8 cellular contexts compared by ENCODE assay signal in the genomic region with DNA sequence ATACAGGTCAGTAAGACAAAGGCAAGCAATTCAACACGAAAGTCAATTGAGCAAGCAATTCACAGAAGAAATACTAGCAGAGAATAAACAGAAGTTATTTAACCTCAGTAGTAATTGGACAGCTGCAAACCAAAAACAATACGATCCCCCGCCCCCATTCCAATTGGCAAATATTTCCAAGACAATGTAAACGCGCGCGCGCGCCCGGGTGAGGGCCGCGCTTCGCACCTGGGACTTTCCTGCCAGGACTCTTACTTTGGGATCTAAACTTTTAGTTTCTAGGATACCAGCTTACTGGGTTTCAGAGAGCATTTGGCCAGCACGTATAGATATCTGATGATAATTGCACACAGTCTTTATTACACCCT. TPM values are rescaled to one million over a fixed set of nuclear protein-coding genes. Genes with fewer than 3 reads are reported as not detected.
DNase-seq lines count a peak whose midpoint lies in the region; ATAC-seq, FAIRE-seq and TF ChIP-seq lines count a peak whose summit lies in the region.

No MANE protein-coding gene starts in this region.

- H2AFZ ChIP-seq in OCI-LY7 (ENCODE audit: low read length), result peak overlapping the region; percentile 54; the same call in 1 of the 2 replicates

- H4K20me1 ChIP-seq in OCI-LY7 (ENCODE audit: insufficient read depth, low read length), result no peaks in the 10 kb centered on the region

- H3K4me1 ChIP-seq in OCI-LY7 (ENCODE audit: insufficient read depth, low read length, poor library complexity, severe bottlenecking) (peaks cover 16% of the 10 kb centered on the region), tibial artery (peaks cover 0 to 22% (median 13%) of the 10 kb centered on the region in 4 donors)

- POLR2A ChIA-PET in BJ (lab: Charles Lee), result interaction anchor here (0.5 kb wide), 1 partner anchor 1680 kb away, joined by 7 read pairs; no protein-coding TSS in a partner anchor
- POLR2A ChIA-PET in HEK293T (lab: Yijun Ruan, JAX), result interaction anchor here (0.9 to 4.0 kb wide), 10 partner anchors 8 to 119 kb away, joined by 3 to 46 read pairs (median 4); partner anchors contain the start of genes HNRNPH1 and RUFY1
- POLR2A ChIA-PET in OCI-LY7 (lab: Charles Lee), result interaction anchor here (0.6 to 2.4 kb wide), 9 partner anchors 8 to 1441 kb away, joined by 3 to 16 read pairs (median 4); partner anchors contain the start of genes HNRNPH1 and RUFY1

- H3K79me2 ChIP-seq in OCI-LY7 (ENCODE audit: insufficient read depth, low read depth, low read length), result peaks cover 49% of the 10 kb centered on the region

- intact Hi-C loops in OCI-LY7 (cut with micrococcal nuclease; ENCODE audit: unreplicated experiment), result loop anchor here (1.0 kb wide), 1 partner anchor 15 kb away; no protein-coding TSS in a partner anchor
- intact Hi-C loops in tibial artery (cut with DNase I; ENCODE audit: low total_unique reads), result loop anchor here (10.0 kb wide), 1 partner anchor 1246 kb away; the partner anchor contains the start of gene MGAT1

- no peak for FAIRE-seq in GM12892 (lab: Jason Lieb, UNC)

- H3K9me2 ChIP-seq in OCI-LY7 (ENCODE audit: insufficient read depth, low read length), result no peaks in the 10 kb centered on the region

- CTCF ChIA-PET in BJ (lab: Yijun Ruan, JAX), result interaction anchor here (0.7 to 1.5 kb wide), 4 partner anchors 8 to 648 kb away, joined by 3 to 4 read pairs (median 3); partner anchors contain the start of gene RUFY1
- CTCF ChIA-PET in HEK293T (lab: Yijun Ruan, JAX), result interaction anchor here (1.2 kb wide), 1 partner anchor 28 kb away, joined by 3 read pairs; no protein-coding TSS in a partner anchor
- CTCF ChIA-PET in OCI-LY7 (lab: Charles Lee; ENCODE audit: unreplicated experiment), result no interaction called here

- no peak for TF ChIP-seq POLR2A in GM12892 (IDR thresholded peaks at IDR 0.05; ENCODE audit: low read depth, low read length)

- BruUV-seq in OCI-LY7 (replicated peaks; lab: Mats Ljungman, UMichigan), result TSS peak; percentile 97

- H3K36me3 ChIP-seq in BJ (ENCODE audit: control insufficient read depth, insufficient read depth, low read length), result peaks cover 11% of the 10 kb centered on the region
- H3K36me3 ChIP-seq in OCI-LY7 (ENCODE audit: insufficient read depth, low read length), result peaks cover 53% of the 10 kb centered on the region
- peaks cover 19 to 25% (median 20%) of the 10 kb centered on the region in 3 donors for H3K36me3 ChIP-seq in tibial artery

- no peak for TF ChIP-seq CTCF in BJ (IDR thresholded peaks at IDR 0.05; ENCODE audit: insufficient read depth, low read depth, low read length)
- TF ChIP-seq CTCF in OCI-LY7 (conservative IDR thresholded peaks at IDR 0.05; ENCODE audit: low read length), result no peak
- no peak for TF ChIP-seq CTCF in tibial artery (IDR thresholded peaks at IDR 0.05)

- ATAC-seq in GM18873 (IDR thresholded peaks at IDR 0.05; ENCODE audit: low FRiP score, unreplicated experiment), result no peak

- peak overlapping the region; percentile 82 for H3K4me2 ChIP-seq in OCI-LY7 (ENCODE audit: low read length)

- H3K27ac ChIP-seq in OCI-LY7 (ENCODE audit: low read depth, low read length, poor library complexity, severe bottlenecking) (peak overlapping the region; percentile 58), tibial artery (peak overlapping the region; percentile 73 to 85)

- DNase-seq in BJ (ENCODE audit: low read depth), result no peak
- peak; percentile 48 for DNase-seq in HEK293T (ENCODE audit: extremely low spot score)
- DNase-seq in OCI-LY7 (ENCODE audit: low spot score), result no peak
- peak; percentile 33 to 60 for DNase-seq in dermis microvascular lymphatic vessel endothelial cell (ENCODE audit: low read depth in 2 of 2)
- DNase-seq in lung microvascular endothelial cell (ENCODE audit: low read depth in 2 of 2), result peak; percentile 51 to 54
- no peak for DNase-seq in tibial artery
- no peak for DNase-seq in GM12892 (ENCODE audit: insufficient read length)

- H3K4me3 ChIP-seq in BJ (ENCODE audit: low read depth, low read length) (peak overlapping the region; percentile 50), OCI-LY7 (ENCODE audit: low read depth, low read length, poor library complexity, severe bottlenecking) (peak overlapping the region; percentile 75), tibial artery (peak overlapping the region; percentile 59 to 64)

- no peaks in the 10 kb centered on the region for H3K9me3 ChIP-seq in OCI-LY7 (ENCODE audit: low read length)
- no peaks in the 10 kb centered on the region for H3K9me3 ChIP-seq in tibial artery

- H3K27me3 ChIP-seq in BJ (ENCODE audit: control insufficient read depth, insufficient read depth, low read length), result no peaks in the 10 kb centered on the region
- no peaks in the 10 kb centered on the region for H3K27me3 ChIP-seq in tibial artery

TF ChIP-seq in HEK293T, 16 proteins besides CTCF, POLR2A, EP300 and RAD21:
- TF ChIP-seq ZNF384 (IDR thresholded peaks at IDR 0.05) (no peak), L3MBTL2 (conservative IDR thresholded peaks at IDR 0.05) (peak; percentile 81), FOXM1 (IDR thresholded peaks at IDR 0.05; ENCODE audit: borderline replicate concordance) (no peak), BHLHE40 (IDR thresholded peaks at IDR 0.05; ENCODE audit: borderline replicate concordance) (no peak)
TF ChIP-seq in HEK293T: peak in this region for 1.

RNA-seq across cellular contexts. Expression of gene RUFY1, which starts 8.5 kb away (rescaled TPM):
- 25.6 and 26.4 TPM in 2 replicates for polyA plus RNA-seq in BJ (2011; rRNA removed)
- 21.0 and 23.6 TPM in 2 replicates for polyA minus RNA-seq in BJ (2011; rRNA and poly(A)+ RNA removed)
- 35.8 and 46.2 TPM in 2 replicates for total RNA-seq in OCI-LY7 (2014; rRNA removed; shearing (Covaris generic))
- 43.5 and 47.7 TPM in 2 replicates for total RNA-seq in OCI-LY7 (2022)
- 42.6 and 44.3 TPM in 2 replicates for total RNA-seq in dermis microvascular lymphatic vessel endothelial cell
- 27.5 and 62.9 TPM in 2 replicates for total RNA-seq in lung microvascular endothelial cell
- 20.5 TPM for polyA plus RNA-seq in GM12892 (2012; ENCODE audit: missing spikeins)

Comparison
In these comparisons a context has a peak if more than half of its experiments do, and no peak if none do; other contexts are left out.
1. DNase-seq: peak in HEK293T (single experiment), dermis microvascular lymphatic vessel endothelial cell (2 of 2) and lung microvascular endothelial cell (2 of 2); none in BJ (single experiment), OCI-LY7 (single experiment), tibial artery (0 of 2) and GM12892 (single experiment).
2. Peak in every context shown above with its lines, with median percentiles within 50 percentile points of each other: H3K4me3 ChIP-seq.